In genomic region chr2:69815717-69816116, GRCh38 we compare ENCODE assay signal across 27 cellular contexts. TPM values are rescaled to one million over a fixed set of nuclear protein-coding genes. Genes with fewer than 3 reads are reported as not detected.
DNase-seq lines count a peak whose midpoint lies in the region; ATAC-seq and TF ChIP-seq lines count a peak whose summit lies in the region.
"Had no signal": no experiment of that assay in that cellular context is flagged by ENCODE, and none has a peak within 500 bp of the region (broad histone marks: within the 10 kb centered on the region; RNA-seq: fewer than 3 reads in every experiment).

No MANE protein-coding gene starts in this region.

- TF ChIP-seq POLR2A in sigmoid colon (IDR thresholded peaks at IDR 0.05): no peak
- no peak for TF ChIP-seq POLR2A in tibial nerve (IDR thresholded peaks at IDR 0.05)

- H3K79me1 ChIP-seq in mesendoderm (ENCODE audit: low read length): no peaks in the 10 kb centered on the region

- no peak overlapping the region for H3K56ac ChIP-seq in mesendoderm (ENCODE audit: low read length)

- H2BK15ac ChIP-seq in mesendoderm (replicated peaks; ENCODE audit: low read depth): no peak overlapping the region

- no peak overlapping the region for H4K8ac ChIP-seq in mesendoderm (ENCODE audit: low read depth, low read length)

- H3K36me3 ChIP-seq in ACC112 (ENCODE audit: insufficient read depth, low read length) (peaks cover 4% of the 10 kb centered on the region; the same call in 1 of the 2 replicates), H7 (replicated peaks; ENCODE audit: control insufficient read depth, insufficient read depth, low read length) (no peaks in the 10 kb centered on the region), mesendoderm (ENCODE audit: control insufficient read depth, insufficient read depth, low read length) (no peaks in the 10 kb centered on the region), sigmoid colon (peaks cover 0 to 61% (median 8%) of the 10 kb centered on the region in 4 donors), tibial nerve (peaks cover 0 to 61% (median 0%) of the 10 kb centered on the region in 3 donors)
- H3K36me3 ChIP-seq: ovary had no signal

- no peaks in the 10 kb centered on the region for H3K79me2 ChIP-seq in ACC112 (ENCODE audit: control insufficient read depth, insufficient read depth, low read length, unreplicated experiment)
- no peaks in the 10 kb centered on the region for H3K79me2 ChIP-seq in mesendoderm (ENCODE audit: control insufficient read depth, insufficient read depth, low read length)

- 0 out of 2 replicates have a peak overlapping the region, but pooled peaks have one; percentile 0 for H3K27ac ChIP-seq in ACC112 (ENCODE audit: low read depth, low read length)
- no peak overlapping the region for H3K27ac ChIP-seq in mesendoderm (ENCODE audit: low read depth, low read length)
- H3K27ac ChIP-seq in sigmoid colon: no peak overlapping the region
- no peak overlapping the region for H3K27ac ChIP-seq in tibial nerve
- H3K27ac ChIP-seq in caudate nucleus (ENCODE audit: low read depth, low read length): no peak overlapping the region
- H3K27ac ChIP-seq: BLaER1 treated with 17β-estradiol and CSF1 and Interleukin-3, amounts not matched to agents 10 nM and 100 nM; gastrocnemius medialis; ovary had no signal

- H3K4me1 ChIP-seq in ACC112 (ENCODE audit: control insufficient read depth, insufficient read depth, low read length, unreplicated experiment) (peaks cover 34% of the 10 kb centered on the region), mesendoderm (ENCODE audit: control insufficient read depth, low read depth, low read length) (no peaks in the 10 kb centered on the region), sigmoid colon (no peaks in the 10 kb centered on the region), tibial nerve (peaks cover 0 to 13% (median 0%) of the 10 kb centered on the region in 4 donors)
- H3K4me1 ChIP-seq: Caco-2, gastrocnemius medialis had no signal

- no peaks in the 10 kb centered on the region for H3K27me3 ChIP-seq in ACC112 (ENCODE audit: insufficient read depth, low read length)
- no peaks in the 10 kb centered on the region for H3K27me3 ChIP-seq in H7 (ENCODE audit: control insufficient read depth, insufficient read depth, low read length)
- no peaks in the 10 kb centered on the region for H3K27me3 ChIP-seq in mesendoderm (ENCODE audit: insufficient read depth, low read length, poor library complexity)
- H3K27me3 ChIP-seq in sigmoid colon: no peaks in the 10 kb centered on the region
- H3K27me3 ChIP-seq in tibial nerve: no peaks in the 10 kb centered on the region
- H3K27me3 ChIP-seq: BLaER1 treated with 17β-estradiol and CSF1 and Interleukin-3, amounts not matched to agents 10 nM and 100 nM; gastrocnemius medialis; MG63; ovary; spleen had no signal

- H3K4me3 ChIP-seq in ACC112 (ENCODE audit: low read depth, low read length) (no peak overlapping the region), H7 (ENCODE audit: insufficient read depth, low read depth, low read length) (no peak overlapping the region), mesendoderm (ENCODE audit: low read length) (no peak overlapping the region), sigmoid colon (no peak overlapping the region), tibial nerve (no peak overlapping the region)
- H3K4me3 ChIP-seq: BLaER1 treated with 17β-estradiol and CSF1 and Interleukin-3, amounts not matched to agents 10 nM and 100 nM; gastrocnemius medialis; MG63; mucosa of descending colon; ovary; spleen had no signal

- H4K5ac ChIP-seq in mesendoderm (ENCODE audit: low read length): no peak overlapping the region

- H3K9ac ChIP-seq in mesendoderm (ENCODE audit: low read length): no peak overlapping the region

- WGBS in mesendoderm (ENCODE audit: extremely low coverage, insufficient coverage, low lambda C conversion rate): no CpG with 5 or more reads among the region's 1 CpG
- WGBS in sigmoid colon, 2 donors: 75 to 88% methylated on average over 1 of the region's 1 CpG
- WGBS in tibial nerve, 2 donors: 57 to 71% methylated on average over 1 of the region's 1 CpG

- no peak overlapping the region for H2AFZ ChIP-seq in ACC112 (ENCODE audit: low read length, unreplicated experiment)

- no peak for ATAC-seq in Right ventricle myocardium superior (ENCODE audit: poor library complexity)
- ATAC-seq: activated CD4-positive, alpha-beta T cell treated with anti-CD3 and anti-CD28 coated beads for 36 hours; gastrocnemius medialis; mucosa of descending colon had no signal

- no peak overlapping the region for H3K4me2 ChIP-seq in mesendoderm (ENCODE audit: low read length)

- TF ChIP-seq EP300 in sigmoid colon (IDR thresholded peaks at IDR 0.05): no peak
- no peak for TF ChIP-seq EP300 in tibial nerve (IDR thresholded peaks at IDR 0.05)

- no peak overlapping the region for H2BK5ac ChIP-seq in mesendoderm (ENCODE audit: low read length)

- no peak overlapping the region for H3K4ac ChIP-seq in mesendoderm (ENCODE audit: low read depth, low read length)

- intact Hi-C loops in Right ventricle myocardium superior (cut with DNase I) (loop anchor here (2.0 to 10.0 kb wide), 2 partner anchors 91 to 251 kb away; no protein-coding TSS in a partner anchor), sigmoid colon (cut with DNase I) (no loop called here)

- peak overlapping the region; percentile 47 for H3K18ac ChIP-seq in mesendoderm (ENCODE audit: low read length)

- H2AK5ac ChIP-seq in mesendoderm (ENCODE audit: low read length): no peak overlapping the region

- no peak overlapping the region for H2BK120ac ChIP-seq in mesendoderm (ENCODE audit: low read depth, low read length)

- H3K9me3 ChIP-seq in sigmoid colon (no peaks in the 10 kb centered on the region), tibial nerve (no peaks in the 10 kb centered on the region)
- H3K9me3 ChIP-seq: BLaER1 treated with 17β-estradiol and CSF1 and Interleukin-3, amounts not matched to agents 10 nM and 100 nM; Caco-2; gastrocnemius medialis; MG63; mucosa of descending colon; ovary; spleen had no signal

- H3K23ac ChIP-seq in mesendoderm (ENCODE audit: low read length): no peak overlapping the region

- TF ChIP-seq CTCF in sigmoid colon (IDR thresholded peaks at IDR 0.05): no peak
- no peak for TF ChIP-seq CTCF in tibial nerve (IDR thresholded peaks at IDR 0.05)

- DNase-seq in H7: peak; percentile 10
- peak; percentile 50 for DNase-seq in dermis blood vessel endothelial cell
- no peak for DNase-seq in mesendoderm
- no peak for DNase-seq in Right ventricle myocardium superior
- no peak for DNase-seq in sigmoid colon
- no peak for DNase-seq in tibial nerve (ENCODE audit: low spot score in 2 of 2)
- no peak for DNase-seq in caudate nucleus (lab: John Stamatoyannopoulos, UW)
- DNase-seq: activated CD4-positive, alpha-beta T cell treated with anti-CD3 and anti-CD28 coated beads for 36 hours; activated effector memory CD4-positive, alpha-beta T cell treated with anti-CD3 and anti-CD28 coated beads, Interleukin-2, amount 50 U/mL, for 16 hours; activated naive CD8-positive, alpha-beta T cell treated with anti-CD3 and anti-CD28 coated beads for 36 hours; activated T-cell treated with anti-CD3 and anti-CD28 coated beads for 4 hours; aorta; Caco-2; central memory CD4-positive, alpha-beta T cell; DND-41; gastrocnemius medialis; hippocampal formation; MG63; mucosa of descending colon; NCI-H2081; NCI-H2227 treated with DMSO at 0.1 percent for 48 hours; ovary; RPMI8226; spleen; trophoblast cell had no signal

RNA-seq across cellular contexts. Expression of gene GMCL1, which starts 13.7 kb away (rescaled TPM):
- total RNA-seq in H7 (2014; rRNA removed; shearing (Covaris generic)): 8.1 and 10.4 TPM in 2 replicates
- total RNA-seq in dermis blood vessel endothelial cell: 12.1 and 13.6 TPM in 2 replicates
- 14.3 TPM for polyA plus RNA-seq in mesendoderm (2013, experiment 1 of 2)
- 13.2 TPM for polyA plus RNA-seq in mesendoderm (2013, experiment 2 of 2)
- total RNA-seq in Right ventricle myocardium superior: 4.1 TPM
- 10 to 100 TPM; 10.5 to 15.3 (median 12.9) TPM for total RNA-seq in sigmoid colon
- polyA plus RNA-seq in sigmoid colon: 10 to 100 TPM; 10.7 to 15.0 (median 12.3) TPM
- 10 to 100 TPM; 11.2 to 20.1 (median 15.5) TPM for total RNA-seq in tibial nerve

Comparison
In these comparisons a context has a peak if more than half of its experiments do, and no peak if none do; other contexts are left out.
1. DNase-seq: peak in H7 (single experiment) and dermis blood vessel endothelial cell (single experiment); none in mesendoderm (single experiment), Right ventricle myocardium superior (single experiment), sigmoid colon (single experiment), tibial nerve (0 of 2) and caudate nucleus (0 of 61).